ENCODE assay signal across 1 cellular context in genomic region chr5:35971186-35971877, GRCh38.
TF ChIP-seq lines count a peak whose summit lies in the region.

No MANE protein-coding gene starts in this region.

TF ChIP-seq in IMR-90, 13 proteins besides CTCF, POLR2A, EP300 and RAD21 (continued from another document):
- no peak for TF ChIP-seq USF2 (IDR thresholded peaks at IDR 0.05; ENCODE audit: low read depth, low read length)
- no peak for TF ChIP-seq NFE2L2 (IDR thresholded peaks at IDR 0.05; ENCODE audit: low read depth, low read length)
- TF ChIP-seq FOS (IDR thresholded peaks at IDR 0.05; ENCODE audit: low read depth, low read length), result no peak
- no peak for TF ChIP-seq BHLHE40 (IDR thresholded peaks at IDR 0.05; ENCODE audit: low read depth, low read length)
- TF ChIP-seq MAZ (IDR thresholded peaks at IDR 0.05; ENCODE audit: borderline replicate concordance, low read depth, low read length), result no peak
